ENCODE assay signal across 8 cellular contexts in genomic region chr10:104332243-104333036, GRCh38. TPM values are rescaled to one million over a fixed set of nuclear protein-coding genes. Genes with fewer than 3 reads are reported as not detected.
DNase-seq lines count a peak whose midpoint lies in the region; ATAC-seq and TF ChIP-seq lines count a peak whose summit lies in the region.
"Had no signal": no experiment of that assay in that cellular context is flagged by ENCODE, and none has a peak within 500 bp of the region (broad histone marks: within the 10 kb centered on the region; RNA-seq: fewer than 3 reads in every experiment).

No MANE protein-coding gene starts in this region.

- TF ChIP-seq CTCF in PC-9 (conservative IDR thresholded peaks at IDR 0.05) = no peak
- TF ChIP-seq CTCF in MCF 10A (IDR thresholded peaks at IDR 0.05; ENCODE audit: unreplicated experiment) = no peak
- TF ChIP-seq CTCF in lung (IDR thresholded peaks at IDR 0.05; ENCODE audit: control extremely low read depth, extremely low read depth) = no peak
- TF ChIP-seq CTCF in testis (IDR thresholded peaks at IDR 0.05) = no peak

- H3K4me3 ChIP-seq in PC-9 = no peak overlapping the region; the same call in 1 of the 2 replicates
- no peak overlapping the region for H3K4me3 ChIP-seq in lung
- no peak overlapping the region for H3K4me3 ChIP-seq in testis

- H3K27ac ChIP-seq in PC-9 (peak overlapping the region; percentile 95), lung (ENCODE audit: low read depth in 1 of 2, low read length in 1 of 2) (peak overlapping the region; percentile 54 to 94), testis (peak overlapping the region; percentile 69 to 88)
- H3K27ac ChIP-seq: HL-60 had no signal

- WGBS in lung, 2 donors = 72 to 82% methylated on average over 11 of the region's 11 CpGs
- WGBS in testis, 2 donors = 80 to 81% methylated on average over 11 of the region's 11 CpGs

- BruUV-seq in PC-9 (replicated peaks; lab: Mats Ljungman, UMichigan) (no TSS peak), MCF 10A (replicated peaks; lab: Mats Ljungman, UMichigan) (no TSS peak)

- H3K9me3 ChIP-seq in PC-9 (ENCODE audit: insufficient read depth, low read depth) (no peaks in the 10 kb centered on the region), lung (ENCODE audit: control insufficient read depth in 2 of 2, insufficient read depth in 1 of 2, low read length in 1 of 2) (no peaks in the 10 kb centered on the region), testis (no peaks in the 10 kb centered on the region)

- CTCF ChIA-PET in PC-9 (lab: Charles Lee) = no interaction called here
- CTCF ChIA-PET in MCF 10A (lab: Yijun Ruan, JAX) = interaction anchor here (0.6 to 10.5 kb wide), 5 partner anchors 18 to 58 kb away, joined by 3 to 79 read pairs (median 3); no protein-coding TSS in a partner anchor

- H3K4me1 Mint-ChIP-seq in MCF 10A (ENCODE audit: insufficient read depth, unreplicated experiment) = peaks cover 69% of the 10 kb centered on the region

- peaks cover 6% of the 10 kb centered on the region for H3K36me3 Mint-ChIP-seq in MCF 10A (ENCODE audit: insufficient read depth, unreplicated experiment)

- H3K4me1 ChIP-seq in PC-9 (replicated peaks; ENCODE audit: insufficient read depth) = peaks cover 91% of the 10 kb centered on the region
- H3K4me1 ChIP-seq in lung (ENCODE audit: control insufficient read depth in 2 of 2, insufficient read depth in 2 of 2, low read length in 2 of 2) = peaks cover 58 to 62% of the 10 kb centered on the region in 2 donors
- H3K4me1 ChIP-seq in testis = peaks cover 72% of the 10 kb centered on the region

- no peak for ATAC-seq in lung (ENCODE audit: insufficient read depth, low FRiP score)
- no peak for ATAC-seq in HG03159 (IDR thresholded peaks at IDR 0.05; ENCODE audit: unreplicated experiment)

- H3K27me3 Mint-ChIP-seq in MCF 10A (ENCODE audit: insufficient read depth, unreplicated experiment) = no peaks in the 10 kb centered on the region

- intact Hi-C loops in PC-9 (cut with micrococcal nuclease; ENCODE audit: unreplicated experiment) = loop anchor here (10.0 kb wide), 1 partner anchor 438 kb away; no protein-coding TSS in a partner anchor
- intact Hi-C loops in MCF 10A (cut with micrococcal nuclease) = loop anchor here (10.0 kb wide), 1 partner anchor 448 kb away; no protein-coding TSS in a partner anchor
- intact Hi-C loops in testis (cut with DNase I; ENCODE audit: low total_unique reads) = no loop called here

- no peaks in the 10 kb centered on the region for H3K9me3 Mint-ChIP-seq in MCF 10A (ENCODE audit: unreplicated experiment)

- peak overlapping the region; percentile 95 for H3K27ac Mint-ChIP-seq in MCF 10A (ENCODE audit: low read depth, unreplicated experiment)

- H3K27me3 ChIP-seq in PC-9 (ENCODE audit: insufficient read depth, low read depth) = no peaks in the 10 kb centered on the region
- H3K27me3 ChIP-seq in lung (ENCODE audit: control insufficient read depth, insufficient read depth) = no peaks in the 10 kb centered on the region
- H3K27me3 ChIP-seq in testis = no peaks in the 10 kb centered on the region

- peak overlapping the region; percentile 65 for H3K4me2 ChIP-seq in PC-9

- no peak overlapping the region for H2AFZ ChIP-seq in PC-9

- H3K79me2 ChIP-seq in PC-9 (ENCODE audit: low read depth) = peaks cover 87% of the 10 kb centered on the region

- no peaks in the 10 kb centered on the region for H3K36me3 ChIP-seq in PC-9 (ENCODE audit: low read depth)
- peaks cover 0 to 2% of the 10 kb centered on the region in 2 donors for H3K36me3 ChIP-seq in lung (ENCODE audit: control insufficient read depth in 2 of 2, insufficient read depth in 2 of 2, low read length in 2 of 2)
- H3K36me3 ChIP-seq in testis (ENCODE audit: low read depth, missing control alignments) = no peaks in the 10 kb centered on the region

- H4K20me1 ChIP-seq in PC-9 (ENCODE audit: insufficient read depth) = no peaks in the 10 kb centered on the region

- H3K4me3 Mint-ChIP-seq in MCF 10A (ENCODE audit: unreplicated experiment) = no peak overlapping the region

- DNase-seq in PC-9 (no peak), MCF 10A (ENCODE audit: unreplicated experiment) (no peak), lung (ENCODE audit: low spot score) (no peak), testis (peak; percentile 8), NCI-H2081 treated with DMSO at 0.1 percent for 48 hours (lab: John Stamatoyannopoulos, UW) (no peak), SKM-1 (lab: John Stamatoyannopoulos, UW; ENCODE audit: unreplicated experiment) (no peak)

- H3F3A ChIP-seq in PC-9 (ENCODE audit: insufficient read depth, low read depth) = peaks cover 68% of the 10 kb centered on the region

- no peak for TF ChIP-seq POLR2A in testis (IDR thresholded peaks at IDR 0.05)

- POLR2A ChIA-PET in PC-9 (lab: Charles Lee; ENCODE audit: unreplicated experiment) (no interaction called here), MCF 10A (lab: Yijun Ruan, JAX) (interaction anchor here (0.6 to 5.8 kb wide), 6 partner anchors 8 to 32 kb away, joined by 3 to 124 read pairs (median 13); no protein-coding TSS in a partner anchor)

- no peaks in the 10 kb centered on the region for H3K9me2 ChIP-seq in PC-9 (ENCODE audit: insufficient read depth)

RNA-seq across cellular contexts. Expression of gene ITPRIP, which starts 5.8 kb away (rescaled TPM):
- total RNA-seq in PC-9 (2021) = 6.7 and 8.5 TPM in 2 replicates
- total RNA-seq in MCF 10A (2022) = 29.4 and 29.8 TPM in 2 replicates
- 10 to 100 TPM; 23.8 to 36.0 TPM for total RNA-seq in lung
- 10 to 100 TPM; 21.7 to 44.7 TPM for polyA plus RNA-seq in lung
- 10 to 100 TPM; 21.6 to 29.5 TPM for total RNA-seq in testis
- 21.5 TPM for polyA plus RNA-seq in testis (ENCODE audit: insufficient read depth, low read depth, low replicate concordance)

RNA-seq across cellular contexts. Expression of gene CFAP58, which starts 21.2 kb away (rescaled TPM):
- total RNA-seq in PC-9 (2021) (0.15 and 0.31 TPM in 2 replicates), MCF 10A (2022) (0.89 and 1.1 TPM in 2 replicates), lung (1 to 10 TPM; 5.0 to 5.4 TPM), testis (10 to 100 TPM; 10.1 to 14.6 TPM)
- polyA plus RNA-seq in lung (1 to 10 TPM; 1.4 to 2.2 TPM), testis (ENCODE audit: insufficient read depth, low read depth, low replicate concordance) (16.3 TPM)
